Comparison of ENCODE assay signal across 23 cellular contexts in genomic region chr2:63569740-63570139, GRCh38.
DNase-seq lines count a peak whose midpoint lies in the region; ATAC-seq and TF ChIP-seq lines count a peak whose summit lies in the region.
"Had no signal": no experiment of that assay in that cellular context is flagged by ENCODE, and none has a peak within 500 bp of the region (broad histone marks: within the 10 kb centered on the region; RNA-seq: fewer than 3 reads in every experiment).

No MANE protein-coding gene starts in this region.

- in situ Hi-C loops in GM13976 (cut with MboI; ENCODE audit: low sequenced_read_pairs, unreplicated experiment): no loop called here

- no peak for TF ChIP-seq CTCF in GM13976 (IDR thresholded peaks at IDR 0.05; ENCODE audit: borderline replicate concordance, control extremely low read depth, extremely low read depth, insufficient read depth, missing control alignments)

- DNase-seq in GM13976 (ENCODE audit: low spot score) (peak; percentile 29), NCI-H2081 treated with DMSO at 0.1 percent for 48 hours (lab: John Stamatoyannopoulos, UW) (no peak), NCI-H82 (lab: John Stamatoyannopoulos, UW) (no peak)
- no peak for DNase-seq in NK-92 treated with Interleukin-12 subunit alpha and Interleukin-12 subunit beta, amount 100 ng/mL, for 24 hours (lab: John Stamatoyannopoulos, UW)
- DNase-seq: activated CD4-positive, alpha-beta T cell treated with anti-CD3 and anti-CD28 coated beads for 1 hour; activated CD8-positive, alpha-beta memory T cell treated with anti-CD3 and anti-CD28 coated beads, Interleukin-2, amount 50 U/mL, for 4 hours; activated naive CD4-positive, alpha-beta T cell; cortex of kidney; KBM-7; lower lobe of right lung; natural killer cell; NCI-H1417; NCI-H345; SJCRH30; stimulated activated CD4-positive, alpha-beta T cell treated with anti-CD3 and anti-CD28 coated beads, Interleukin-12 subunit alpha, Interleukin-12 subunit beta, amount 100 ng/mL, for 4 hours; T1000; upper lobe of right lung had no signal

- ATAC-seq in GM19395 (IDR thresholded peaks at IDR 0.05; ENCODE audit: unreplicated experiment) (peak; percentile 93), HG02759 (IDR thresholded peaks at IDR 0.05; ENCODE audit: unreplicated experiment) (peak; percentile 63), HG03457 (IDR thresholded peaks at IDR 0.05; ENCODE audit: unreplicated experiment) (peak; percentile 84), GM19455 (IDR thresholded peaks at IDR 0.05; ENCODE audit: unreplicated experiment) (no peak)
- ATAC-seq: A549, gastroesophageal sphincter, lower lobe of right lung, natural killer cell, upper lobe of right lung had no signal
